In genomic region chr2:43219383-43220228, GRCh38 we compare ENCODE assay signal across 8 cellular contexts. TPM values are rescaled to one million over a fixed set of nuclear protein-coding genes. Genes with fewer than 3 reads are reported as not detected.
DNase-seq lines count a peak whose midpoint lies in the region; TF ChIP-seq lines count a peak whose summit lies in the region.

No MANE protein-coding gene starts in this region.

- peak; percentile 60 to 68 for TF ChIP-seq POLR2A in sigmoid colon (IDR thresholded peaks at IDR 0.05)

- H3K36me3 ChIP-seq in MG63 (peaks cover 37% of the 10 kb centered on the region), sigmoid colon (peaks cover under 1 to 20% (median 7%) of the 10 kb centered on the region in 4 donors)

- DNase-seq in GM04504 (ENCODE audit: low read depth) (peak; percentile 57), H9 (peak; percentile 87), MG63 (peak; percentile 95), T-helper 9 cell (peak; percentile 63), astrocyte of the cerebellum (ENCODE audit: low read depth) (no peak), hypothalamus (lab: John Stamatoyannopoulos, UW) (peak; percentile 26 to 93 (median 76)), sigmoid colon (peak; percentile 95), NCI-H345 treated with DMSO at 0.1 percent for 48 hours (lab: John Stamatoyannopoulos, UW; ENCODE audit: unreplicated experiment) (no peak)

- H3K36me3 Mint-ChIP-seq in H9 (ENCODE audit: insufficient read depth in 1 of 3, low read depth in 3 of 3), result peaks cover 11 to 28% (median 22%) of the 10 kb centered on the region in 3 experiments

- H3K4me1 ChIP-seq in H9 (ENCODE audit: insufficient read depth, low read length) (peaks cover 15% of the 10 kb centered on the region), sigmoid colon (peaks cover 0 to 58% (median 55%) of the 10 kb centered on the region in 4 donors)

- H3K4me3 Mint-ChIP-seq in H9, result peak overlapping the region; percentile 69 to 84

- no peak overlapping the region for H3K56ac ChIP-seq in H9 (ENCODE audit: insufficient read length, low read depth, low read length)

- H2AK5ac ChIP-seq in H9 (ENCODE audit: insufficient read length, low read length), result peak overlapping the region; percentile 66

- H3K9me3 ChIP-seq in H9 (ENCODE audit: control insufficient read depth, low read depth, low read length) (no peaks in the 10 kb centered on the region), MG63 (no peaks in the 10 kb centered on the region), sigmoid colon (no peaks in the 10 kb centered on the region)

- H3K27ac ChIP-seq in H9 (ENCODE audit: insufficient read length, low read depth, low read length), result peak overlapping the region; percentile 66
- peak overlapping the region; percentile 99 to 100 (median 100) for H3K27ac ChIP-seq in sigmoid colon

- H4K91ac ChIP-seq in H9 (ENCODE audit: insufficient read length, low read depth, low read length), result no peak overlapping the region

- WGBS in H9 (ENCODE audit: extremely low coverage, insufficient read length, low lambda C conversion rate), result no CpG with 5 or more reads among the region's 35 CpGs
- 1% methylated on average over 35 of the region's 35 CpGs for WGBS in sigmoid colon, 2 donors

- no peak overlapping the region for H3T11ph ChIP-seq in H9 (ENCODE audit: low read length)

- peaks cover 1% of the 10 kb centered on the region; the same call in 1 of the 2 replicates for H3K27me3 Mint-ChIP-seq in H9 (ENCODE audit: low read depth)

- H2BK120ac ChIP-seq in H9 (ENCODE audit: low read depth, low read length, poor library complexity, severe bottlenecking), result no peak overlapping the region

- peak overlapping the region; percentile 6 for H3K9ac ChIP-seq in H9 (ENCODE audit: extremely low read depth, insufficient read length, low read length)

- no peak overlapping the region for H2BK15ac ChIP-seq in H9 (ENCODE audit: low read depth, low read length)

- peak overlapping the region; percentile 92 to 98 (median 98) for H3K27ac Mint-ChIP-seq in H9

- H2BK12ac ChIP-seq in H9 (ENCODE audit: insufficient read length, low read depth, low read length), result no peak overlapping the region

- no peak overlapping the region for H4K8ac ChIP-seq in H9 (replicated peaks; ENCODE audit: insufficient read length, low read depth, low read length)

- no peak overlapping the region for H2BK5ac ChIP-seq in H9 (ENCODE audit: insufficient read length, low read length)

- intact Hi-C loops in sigmoid colon (cut with DNase I), result loop anchor here (2.0 to 5.0 kb wide), 2 partner anchors 112 to 195 kb away; no protein-coding TSS in a partner anchor

- H3K79me2 ChIP-seq in H9 (ENCODE audit: insufficient read depth, low read length), result peaks cover 9% of the 10 kb centered on the region; the same call in 1 of the 2 replicates

- TF ChIP-seq CTCF in H9 (conservative IDR thresholded peaks at IDR 0.05), result no peak
- TF ChIP-seq CTCF in astrocyte of the cerebellum (IDR thresholded peaks at IDR 0.05; ENCODE audit: low read depth, low read length, missing control alignments), result no peak
- no peak for TF ChIP-seq CTCF in sigmoid colon (IDR thresholded peaks at IDR 0.05)

- peak overlapping the region; percentile 60 for H3K4me2 ChIP-seq in H9 (ENCODE audit: insufficient read depth, insufficient read length, low read length)

- peaks cover 0 to 2% of the 10 kb centered on the region in 2 experiments; a peak in 1 of 5 replicates for H3K9me3 Mint-ChIP-seq in H9

- H3K4me3 ChIP-seq in MG63 (peak overlapping the region; percentile 70), astrocyte of the cerebellum (ENCODE audit: low read depth, low read length) (peak overlapping the region; percentile 22), sigmoid colon (peak overlapping the region; percentile 22 to 93 (median 56))

- H3K4me1 Mint-ChIP-seq in H9, result peaks cover 66 to 80% of the 10 kb centered on the region in 2 experiments

- H2AFZ ChIP-seq in H9 (ENCODE audit: low read length), result no peak overlapping the region

- H3K23ac ChIP-seq in H9 (ENCODE audit: insufficient read length, low read depth, low read length), result no peak overlapping the region

- H2BK20ac ChIP-seq in H9 (ENCODE audit: low read depth, low read length, poor library complexity, severe bottlenecking), result no peak overlapping the region

- no peaks in the 10 kb centered on the region for H3K27me3 ChIP-seq in H9 (ENCODE audit: insufficient read depth, low read length)
- no peaks in the 10 kb centered on the region for H3K27me3 ChIP-seq in MG63
- H3K27me3 ChIP-seq in sigmoid colon, result no peaks in the 10 kb centered on the region

- peaks cover 11% of the 10 kb centered on the region for H3K23me2 ChIP-seq in H9 (ENCODE audit: insufficient read length, low read depth, low read length, poor library complexity, severe bottlenecking)

- H3K14ac ChIP-seq in H9 (ENCODE audit: insufficient read depth, low read length), result 0 out of 2 replicates have a peak overlapping the region, but pooled peaks have one; percentile 52

- no peak overlapping the region for H3K4ac ChIP-seq in H9 (ENCODE audit: low read depth, low read length)

- peak overlapping the region; percentile 21 for H4K5ac ChIP-seq in H9 (ENCODE audit: insufficient read length, low read depth, low read length)

- H3K79me1 ChIP-seq in H9 (ENCODE audit: insufficient read depth, low read depth, low read length, poor library complexity, severe bottlenecking), result no peaks in the 10 kb centered on the region

- H4K20me1 ChIP-seq in H9 (ENCODE audit: control insufficient read depth, insufficient read depth, insufficient read length), result peaks cover 3% of the 10 kb centered on the region

- in situ Hi-C loops in astrocyte of the cerebellum (cut with HindIII; ENCODE audit: low sequenced_read_pairs), result loop anchor here (5.0 to 10.0 kb wide), 6 partner anchors 32 to 387 kb away; no protein-coding TSS in a partner anchor

- H3K18ac ChIP-seq in H9 (ENCODE audit: insufficient read length, low read depth, low read length), result peak overlapping the region; percentile 10

- no peak for TF ChIP-seq EP300 in sigmoid colon (IDR thresholded peaks at IDR 0.05)

RNA-seq across cellular contexts. Expression of gene ZFP36L2, which starts 6.8 kb away (rescaled TPM):
- 105 and 110 TPM in 2 replicates for total RNA-seq in H9 (2021)
- total RNA-seq in MG63 (2014; rRNA removed; shearing (Covaris generic); ENCODE audit: low replicate concordance), result 9.6 and 19.7 TPM in 2 replicates
- 100 to 1,000 TPM in 1 of 4 donors, 10 to 100 TPM in 3; 59.8 to 115 (median 72.3) TPM for total RNA-seq in sigmoid colon
- polyA plus RNA-seq in sigmoid colon, result 100 to 1,000 TPM in 2 of 3 donors, 10 to 100 TPM in 1; 97.3 to 120 (median 116) TPM

Comparison
In these comparisons a context has a peak if more than half of its experiments do, and no peak if none do; other contexts are left out.
1. DNase-seq: peak in GM04504 (single experiment), H9 (single experiment), MG63 (single experiment), T-helper 9 cell (single experiment), hypothalamus (51 of 51) and sigmoid colon (single experiment); none in astrocyte of the cerebellum (single experiment) and NCI-H345 treated with DMSO at 0.1 percent for 48 hours (single experiment).
2. Peak in every context shown above with its lines, with median percentiles within 50 percentile points of each other: H3K4me3 ChIP-seq.